In the genomic region with DNA sequence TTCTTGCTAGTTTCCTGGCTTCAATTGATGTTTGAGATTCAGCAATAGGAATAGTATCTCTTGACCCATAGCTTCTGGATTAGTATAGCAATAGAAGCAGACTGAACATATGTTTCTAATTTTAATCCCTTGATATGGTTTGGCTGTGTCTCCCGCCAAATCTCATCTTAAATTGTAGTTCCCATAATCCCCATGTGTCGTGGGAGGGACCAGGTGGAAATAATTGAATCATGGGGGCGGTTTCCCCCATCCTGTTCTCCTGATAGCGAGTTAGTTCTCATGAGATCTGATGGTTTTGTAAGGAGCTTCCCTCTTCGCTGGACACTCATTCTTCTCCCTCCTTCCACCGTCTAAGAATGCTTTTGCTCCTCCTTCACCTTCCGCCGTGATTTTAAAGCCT, we compare ENCODE assay signal across 1 cellular context.
TF ChIP-seq lines count a peak whose summit lies in the region.

No MANE protein-coding gene starts in this region.

TF ChIP-seq in HepG2, 621 proteins besides CTCF, POLR2A, EP300 and RAD21 (continued from another document):
- TF ChIP-seq ZNF12 (CRISPR knock-in tag; IDR thresholded peaks at IDR 0.05), result no peak
- TF ChIP-seq ZNF652 (CRISPR knock-in tag; IDR thresholded peaks at IDR 0.05; ENCODE audit: borderline replicate concordance, low read depth), result no peak
- TF ChIP-seq ZNF17 (CRISPR knock-in tag; IDR thresholded peaks at IDR 0.05), result no peak
- no peak for TF ChIP-seq U2AF1 (optimal IDR thresholded peaks at IDR 0.05; ENCODE audit: low read depth, low read length)
- no peak for TF ChIP-seq CREM (IDR thresholded peaks at IDR 0.05)
- no peak for TF ChIP-seq CREM (CRISPR knock-in tag; IDR thresholded peaks at IDR 0.05)
- no peak for TF ChIP-seq CEBPB (IDR thresholded peaks at IDR 0.05; ENCODE audit: borderline replicate concordance, low read depth, low read length)
- no peak for TF ChIP-seq HNRNPLL (IDR thresholded peaks at IDR 0.05; ENCODE audit: low read depth, low read length, poor library complexity, severe bottlenecking)
- no peak for TF ChIP-seq SNAI1 (CRISPR knock-in tag; IDR thresholded peaks at IDR 0.05; ENCODE audit: borderline replicate concordance)
- TF ChIP-seq, protein P1, sequence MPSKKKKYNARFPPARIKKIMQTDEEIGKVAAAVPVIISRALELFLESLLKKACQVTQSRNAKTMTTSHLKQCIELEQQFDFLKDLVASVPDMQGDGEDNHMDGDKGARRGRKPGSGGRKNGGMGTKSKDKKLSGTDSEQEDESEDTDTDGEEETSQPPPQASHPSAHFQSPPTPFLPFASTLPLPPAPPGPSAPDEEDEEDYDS (CRISPR knock-in tag; IDR thresholded peaks at IDR 0.05), result no peak
- TF ChIP-seq, protein P2, sequence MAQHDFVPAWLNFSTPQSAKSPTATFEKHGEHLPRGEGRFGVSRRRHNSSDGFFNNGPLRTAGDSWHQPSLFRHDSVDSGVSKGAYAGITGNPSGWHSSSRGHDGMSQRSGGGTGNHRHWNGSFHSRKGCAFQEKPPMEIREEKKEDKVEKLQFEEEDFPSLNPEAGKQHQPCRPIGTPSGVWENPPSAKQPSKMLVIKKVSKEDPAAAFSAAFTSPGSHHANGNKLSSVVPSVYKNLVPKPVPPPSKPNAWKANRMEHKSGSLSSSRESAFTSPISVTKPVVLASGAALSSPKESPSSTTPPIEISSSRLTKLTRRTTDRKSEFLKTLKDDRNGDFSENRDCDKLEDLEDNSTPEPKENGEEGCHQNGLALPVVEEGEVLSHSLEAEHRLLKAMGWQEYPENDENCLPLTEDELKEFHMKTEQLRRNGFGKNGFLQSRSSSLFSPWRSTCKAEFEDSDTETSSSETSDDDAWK (CRISPR knock-in tag; IDR thresholded peaks at IDR 0.05), result no peak
- TF ChIP-seq ATAD3A (CRISPR knock-in tag; IDR thresholded peaks at IDR 0.05), result no peak
- TF ChIP-seq SUZ12 (IDR thresholded peaks at IDR 0.05; ENCODE audit: low read depth, low read length), result no peak
- no peak for TF ChIP-seq NFIB (CRISPR knock-in tag; IDR thresholded peaks at IDR 0.05; ENCODE audit: borderline replicate concordance)
- TF ChIP-seq, protein P3, sequence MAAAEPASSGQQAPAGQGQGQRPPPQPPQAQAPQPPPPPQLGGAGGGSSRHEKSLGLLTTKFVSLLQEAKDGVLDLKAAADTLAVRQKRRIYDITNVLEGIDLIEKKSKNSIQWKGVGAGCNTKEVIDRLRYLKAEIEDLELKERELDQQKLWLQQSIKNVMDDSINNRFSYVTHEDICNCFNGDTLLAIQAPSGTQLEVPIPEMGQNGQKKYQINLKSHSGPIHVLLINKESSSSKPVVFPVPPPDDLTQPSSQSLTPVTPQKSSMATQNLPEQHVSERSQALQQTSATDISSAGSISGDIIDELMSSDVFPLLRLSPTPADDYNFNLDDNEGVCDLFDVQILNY (CRISPR knock-in tag; conservative IDR thresholded peaks at IDR 0.05), result no peak
- no peak for TF ChIP-seq ZNF569 (CRISPR knock-in tag; IDR thresholded peaks at IDR 0.05; ENCODE audit: borderline replicate concordance)
TF ChIP-seq in HepG2: peak in this region for 0.
